In the genomic region with DNA sequence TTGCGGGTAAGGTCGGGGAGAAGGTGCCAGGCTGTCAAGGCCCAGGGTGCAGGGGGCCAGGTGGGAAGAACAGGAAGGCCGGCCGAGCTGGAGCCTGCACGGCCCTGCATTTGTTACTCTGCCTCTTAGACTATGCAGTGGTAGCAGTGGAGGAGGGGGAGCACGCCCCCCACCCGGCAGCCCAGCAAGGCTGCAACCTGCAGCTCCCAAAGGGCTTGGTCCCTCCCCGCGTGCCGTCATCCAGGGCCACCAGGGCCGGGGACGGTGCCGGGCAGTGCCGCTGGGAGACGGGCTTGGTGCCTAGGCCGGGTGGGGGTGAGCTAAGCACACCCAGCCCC, we compare ENCODE assay signal across 29 cellular contexts. TPM values are rescaled to one million over a fixed set of nuclear protein-coding genes. Genes with fewer than 3 reads are reported as not detected.
"Had no signal": no experiment of that assay in that cellular context is flagged by ENCODE, and none has a peak within 500 bp of the region (broad histone marks: within the 10 kb centered on the region; RNA-seq: fewer than 3 reads in every experiment).

No MANE protein-coding gene starts in this region.

- H3K36me3 Mint-ChIP-seq: activated naive CD8-positive, alpha-beta T cell treated with anti-CD3 and anti-CD28 coated beads for 36 hours; T-cell had no signal

- H3K4me3 ChIP-seq: ascending aorta, breast epithelium, MG63 had no signal

- H3K27ac ChIP-seq: ascending aorta, breast epithelium, VCaP had no signal

- DNase-seq: activated B cell treated with CpG ODN at 0.5 μM for 24 hours; activated CD4-positive, alpha-beta memory T cell treated with anti-CD3 and anti-CD28 coated beads, Interleukin-2, amount 10 ng/mL, durations not matched to agents 7 days and 5 days; activated CD4-positive, alpha-beta T cell treated with anti-CD3 and anti-CD28 coated beads for 48 hours; activated CD4-positive, CD25-positive, alpha-beta regulatory T cell treated with anti-CD3 and anti-CD28 coated beads, Interleukin-2, amount 50 U/mL, for 72 hours; activated effector memory CD4-positive, alpha-beta T cell treated with anti-CD3 and anti-CD28 coated beads, Interleukin-2, amount 50 U/mL, for 16 hours; activated naive CD4-positive, alpha-beta T cell; activated naive CD4-positive, alpha-beta T cell treated with anti-CD3 and anti-CD28 coated beads, Interleukin-2, amount 50 U/mL, for 16 hours; activated naive CD8-positive, alpha-beta T cell treated with anti-CD3 and anti-CD28 coated beads for 36 hours; activated T-cell treated with anti-CD3 and anti-CD28 coated beads, Interleukin-2, amount 50 U/mL, for 1 hour; activated T-cell treated with anti-CD3 and anti-CD28 coated beads, Interleukin-2, amount 50 U/mL, for 72 hours; amygdala; Kasumi-1; KG1; MG63; NCI-H1048; NCI-H1105 treated with DMSO at 0.1 percent for 48 hours; NCI-H1436; NCI-H1694; NCI-H2029; NCI-H345; NCI-H524 treated with DMSO at 0.1 percent for 48 hours; SHP77 treated with DMSO at 0.1 percent for 48 hours; T-cell; T-helper 17 cell had no signal

- H3K36me3 ChIP-seq: ascending aorta, breast epithelium, MG63 had no signal

- H3K9me3 Mint-ChIP-seq: activated B cell treated with CpG ODN at 0.5 μM for 24 hours; activated CD4-positive, alpha-beta memory T cell treated with anti-CD3 and anti-CD28 coated beads, Interleukin-2, amount 10 ng/mL, durations not matched to agents 7 days and 5 days; activated naive CD8-positive, alpha-beta T cell treated with anti-CD3 and anti-CD28 coated beads for 36 hours; activated T-cell treated with anti-CD3 and anti-CD28 coated beads, Interleukin-2, amount 50 U/mL, for 72 hours; activated T-helper 17 cell treated with anti-CD3 and anti-CD28 coated beads, Interleukin-2, amount 50 U/mL, for 72 hours; T-cell had no signal

- H3K4me1 ChIP-seq: breast epithelium had no signal

- H3K27me3 Mint-ChIP-seq: activated B cell treated with CpG ODN at 0.5 μM for 24 hours; activated CD4-positive, alpha-beta memory T cell treated with anti-CD3 and anti-CD28 coated beads, Interleukin-2, amount 10 ng/mL, durations not matched to agents 7 days and 5 days; activated naive CD8-positive, alpha-beta T cell treated with anti-CD3 and anti-CD28 coated beads for 36 hours; activated T-helper 17 cell treated with anti-CD3 and anti-CD28 coated beads, Interleukin-2, amount 50 U/mL, for 72 hours; T-cell; T-helper 17 cell had no signal

- H3K4me1 Mint-ChIP-seq: activated CD4-positive, alpha-beta memory T cell treated with anti-CD3 and anti-CD28 coated beads, Interleukin-2, amount 10 ng/mL, durations not matched to agents 7 days and 5 days; activated naive CD8-positive, alpha-beta T cell treated with anti-CD3 and anti-CD28 coated beads for 36 hours; activated T-helper 17 cell treated with anti-CD3 and anti-CD28 coated beads, Interleukin-2, amount 50 U/mL, for 72 hours; T-cell had no signal

- H3K27me3 ChIP-seq: ascending aorta, breast epithelium, MG63 had no signal

- H3K4me3 Mint-ChIP-seq: activated B cell treated with CpG ODN at 0.5 μM for 24 hours; activated CD4-positive, alpha-beta memory T cell treated with anti-CD3 and anti-CD28 coated beads, Interleukin-2, amount 10 ng/mL, durations not matched to agents 7 days and 5 days; activated naive CD8-positive, alpha-beta T cell treated with anti-CD3 and anti-CD28 coated beads for 36 hours; activated T-cell treated with anti-CD3 and anti-CD28 coated beads, Interleukin-2, amount 50 U/mL, for 72 hours; activated T-helper 17 cell treated with anti-CD3 and anti-CD28 coated beads, Interleukin-2, amount 50 U/mL, for 72 hours; T-cell; T-helper 17 cell had no signal

- H3K27ac Mint-ChIP-seq: activated B cell treated with CpG ODN at 0.5 μM for 24 hours; activated CD4-positive, alpha-beta memory T cell treated with anti-CD3 and anti-CD28 coated beads, Interleukin-2, amount 10 ng/mL, durations not matched to agents 7 days and 5 days; activated naive CD8-positive, alpha-beta T cell treated with anti-CD3 and anti-CD28 coated beads for 36 hours; activated T-cell treated with anti-CD3 and anti-CD28 coated beads, Interleukin-2, amount 50 U/mL, for 72 hours; activated T-helper 17 cell treated with anti-CD3 and anti-CD28 coated beads, Interleukin-2, amount 50 U/mL, for 72 hours; T-cell; T-helper 17 cell had no signal

- H3K9me3 ChIP-seq: ascending aorta, breast epithelium, MG63 had no signal

RNA-seq across cellular contexts. Expression of a gene that starts 7.0 kb away (rescaled TPM):
- total RNA-seq: activated CD8-positive, alpha-beta memory T cell treated with anti-CD3 and anti-CD28 coated beads for 36 hours had no signal
